ENCODE assay signal across 8 cellular contexts in the genomic region with DNA sequence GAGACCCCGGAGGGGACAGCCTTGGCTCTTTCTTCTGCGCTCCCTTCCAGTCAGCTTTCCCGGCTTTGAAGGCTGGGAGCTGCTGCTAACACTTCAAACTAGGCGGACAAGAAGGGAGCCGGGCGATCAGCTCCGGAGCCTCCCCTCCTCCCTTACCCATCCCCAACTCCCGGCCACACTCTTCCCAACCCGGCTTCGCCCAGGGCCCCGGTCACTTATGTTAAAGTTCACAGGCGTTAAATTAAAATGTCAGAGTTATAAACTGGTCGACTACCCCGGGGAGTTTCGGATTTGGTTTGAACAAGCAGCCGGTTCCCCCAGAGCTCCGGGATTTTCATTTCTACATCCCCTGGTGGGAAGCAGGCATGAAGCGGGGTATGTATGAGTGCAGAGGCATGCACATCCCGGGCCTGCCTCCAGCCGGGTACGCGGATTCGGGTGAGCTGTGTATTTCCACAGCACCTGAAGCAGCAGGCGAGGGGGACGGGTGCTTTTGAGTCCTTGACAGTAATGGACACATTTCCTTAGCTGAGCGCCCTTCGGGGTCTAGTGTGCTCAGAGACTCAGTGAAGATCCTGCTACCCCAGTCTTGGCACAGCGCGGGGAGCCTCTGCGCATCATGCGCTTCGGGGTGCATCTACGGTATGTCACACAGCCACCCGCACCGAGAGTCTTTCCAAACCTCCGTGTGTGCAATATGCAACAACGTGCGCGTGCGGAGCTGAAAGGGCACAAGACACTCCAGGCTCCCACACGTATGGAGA. TPM values are rescaled to one million over a fixed set of nuclear protein-coding genes. Genes with fewer than 3 reads are reported as not detected.
DNase-seq lines count a peak whose midpoint lies in the region; TF ChIP-seq lines count a peak whose summit lies in the region.

No MANE protein-coding gene starts in this region.

- peak overlapping the region; percentile 50 for H3K9ac ChIP-seq in NT2/D1 (ENCODE audit: insufficient read length, low read depth)

- DNase-seq in NT2/D1 (ENCODE audit: low read depth, low spot score) (no peak), caudate nucleus (lab: John Stamatoyannopoulos, UW) (peak in 57 of 61 donors; percentile 4 to 90 (median 74)), kidney epithelial cell (ENCODE audit: low read depth) (no peak), HAP-1 (ENCODE audit: low spot score in 2 of 2) (no peak), HuH-7.5 (ENCODE audit: low spot score) (no peak), cortex of kidney (lab: John Stamatoyannopoulos, UW) (no peak), NCI-H1694 treated with DMSO at 0.1 percent for 48 hours (lab: John Stamatoyannopoulos, UW) (no peak)
- DNase-seq in stimulated activated CD8-positive, alpha-beta memory T cell treated with anti-CD3 and anti-CD28 coated beads, Interleukin-4, amount 100 ng/mL, for 48 hours: peak; percentile 24

- H3K27me3 ChIP-seq in NT2/D1 (ENCODE audit: insufficient read depth, insufficient read length) (peaks cover 61% of the 10 kb centered on the region), kidney epithelial cell (ENCODE audit: control insufficient read depth, insufficient read depth, low read length) (peaks cover 8% of the 10 kb centered on the region), HAP-1 (ENCODE audit: low read depth) (no peaks in the 10 kb centered on the region)

- H3K36me3 ChIP-seq in NT2/D1 (ENCODE audit: insufficient read depth, insufficient read length, low read length) (no peaks in the 10 kb centered on the region), kidney epithelial cell (ENCODE audit: control insufficient read depth, insufficient read depth, low read length) (no peaks in the 10 kb centered on the region), HAP-1 (replicated peaks) (no peaks in the 10 kb centered on the region)

- in situ Hi-C loops in HAP-1 (cut with MboI; ENCODE audit: low sequenced_read_pairs): no loop called here

- peak overlapping the region; percentile 97 for H3K27ac ChIP-seq in caudate nucleus (ENCODE audit: low read depth, low read length)

- TF ChIP-seq CTCF in kidney epithelial cell (IDR thresholded peaks at IDR 0.05; ENCODE audit: insufficient read depth, low read length, poor library complexity, severe bottlenecking): no peak

- H3K4me3 ChIP-seq in NT2/D1 (ENCODE audit: insufficient read length, low read depth) (peak overlapping the region; percentile 61), kidney epithelial cell (ENCODE audit: low read depth, low read length) (peak overlapping the region; percentile 77), HAP-1 (no peak overlapping the region)

- H3K4me1 ChIP-seq in NT2/D1 (ENCODE audit: insufficient read depth, insufficient read length) (no peaks in the 10 kb centered on the region), HAP-1 (peaks cover 4% of the 10 kb centered on the region)

- H3K9me3 ChIP-seq in NT2/D1 (ENCODE audit: insufficient read depth, low read length) (no peaks in the 10 kb centered on the region), HAP-1 (no peaks in the 10 kb centered on the region)

RNA-seq across cellular contexts. Expression of gene UNC5C, which starts 0.9 kb away (rescaled TPM):
- total RNA-seq in kidney epithelial cell: 2.6 and 2.8 TPM in 2 replicates

Comparison
In these comparisons a context has a peak if more than half of its experiments do, and no peak if none do; other contexts are left out.
1. DNase-seq: peak in caudate nucleus (57 of 61) and stimulated activated CD8-positive, alpha-beta memory T cell treated with anti-CD3 and anti-CD28 coated beads, Interleukin-4, amount 100 ng/mL, for 48 hours (single experiment); none in NT2/D1 (single experiment), kidney epithelial cell (single experiment), HAP-1 (0 of 2), HuH-7.5 (single experiment), cortex of kidney (single experiment) and NCI-H1694 treated with DMSO at 0.1 percent for 48 hours (single experiment).